Comparison of ENCODE assay signal across 8 cellular contexts in genomic region chr4:43837604-43838003, GRCh38.
"Had no signal": no experiment of that assay in that cellular context is flagged by ENCODE, and none has a peak within 500 bp of the region (broad histone marks: within the 10 kb centered on the region; RNA-seq: fewer than 3 reads in every experiment).

No MANE protein-coding gene starts in this region.

- H3K4me3 ChIP-seq: GM12878 had no signal

- DNase-seq: GDM1, GF-D8 had no signal

- ATAC-seq: GM12878 had no signal

- FAIRE-seq: G401.6, GM12878, GM12891, GM12892, GM18507, GM19239 had no signal
